In genomic region chr5:132746592-132747063, GRCh38 we compare ENCODE assay signal across 8 cellular contexts. TPM values are rescaled to one million over a fixed set of nuclear protein-coding genes. Genes with fewer than 3 reads are reported as not detected.
DNase-seq lines count a peak whose midpoint lies in the region; ATAC-seq lines count a peak whose summit lies in the region.

No MANE protein-coding gene starts in this region.

- H3K27ac Mint-ChIP-seq in CD8-positive, alpha-beta memory T cell = peak overlapping the region in 6 of 8 donors; percentile 7 to 91 (median 72)
- peak overlapping the region; percentile 85 for H3K27ac Mint-ChIP-seq in activated naive CD8-positive, alpha-beta T cell

- POLR2A ChIA-PET in CD8-positive, alpha-beta memory T cell (lab: Charles Lee) = interaction anchor here (0.5 to 2.2 kb wide), 6 partner anchors 9 to 307 kb away, joined by 3 to 29 read pairs (median 4); partner anchors contain the start of genes KIF3A and SEPTIN8

- H3K4me3 Mint-ChIP-seq in CD8-positive, alpha-beta memory T cell = peak overlapping the region; percentile 64 to 93 (median 82)
- peak overlapping the region; percentile 86 for H3K4me3 Mint-ChIP-seq in activated naive CD8-positive, alpha-beta T cell

- peak overlapping the region; percentile 38 for H3K27ac ChIP-seq in CD8-positive, alpha-beta memory T cell (ENCODE audit: low read depth, low read length)
- no peak overlapping the region for H3K27ac ChIP-seq in iPS-20b (ENCODE audit: low read length)

- H3K4me3 ChIP-seq in CD8-positive, alpha-beta memory T cell (ENCODE audit: low read length) = peak overlapping the region; percentile 57
- H3K4me3 ChIP-seq in iPS-20b (ENCODE audit: low read length) = peak overlapping the region; percentile 52; the same call in 1 of the 2 replicates

- no peaks in the 10 kb centered on the region for H3K4me1 ChIP-seq in CD8-positive, alpha-beta memory T cell (ENCODE audit: insufficient read depth, low read length)
- no peaks in the 10 kb centered on the region for H3K4me1 ChIP-seq in iPS-20b (ENCODE audit: insufficient read depth, low read length)

- H3K36me3 ChIP-seq in CD8-positive, alpha-beta memory T cell (ENCODE audit: insufficient read depth, low read length) = no peaks in the 10 kb centered on the region
- no peaks in the 10 kb centered on the region for H3K36me3 ChIP-seq in iPS-20b (ENCODE audit: insufficient read depth, low read depth, low read length)

- H3K9ac ChIP-seq in iPS-20b (ENCODE audit: low read depth, low read length) = no peak overlapping the region

- H3K9me3 ChIP-seq in CD8-positive, alpha-beta memory T cell (ENCODE audit: low read length) = no peaks in the 10 kb centered on the region
- no peaks in the 10 kb centered on the region for H3K9me3 ChIP-seq in iPS-20b (ENCODE audit: insufficient read depth, low read depth, low read length)

- CTCF ChIA-PET in CD8-positive, alpha-beta memory T cell (lab: Charles Lee) = interaction anchor here (0.7 to 4.4 kb wide), 12 partner anchors 9 to 119 kb away, joined by 3 to 29 read pairs (median 4); partner anchors contain the start of genes GDF9, KIF3A and UQCRQ

- no peak for DNase-seq in CD8-positive, alpha-beta memory T cell
- DNase-seq in stimulated activated CD4-positive, alpha-beta T cell treated with anti-CD3 and anti-CD28 coated beads, Interleukin-2, amount 100 ng/mL, for 48 hours = peak; percentile 41 to 45
- DNase-seq in occipital lobe (lab: John Stamatoyannopoulos, UW) = no peak
- DNase-seq in 8988T = no peak

- peaks cover 0 to 9% (median 0%) of the 10 kb centered on the region in 3 donors for H3K36me3 Mint-ChIP-seq in CD8-positive, alpha-beta memory T cell
- peaks cover 3% of the 10 kb centered on the region for H3K36me3 Mint-ChIP-seq in activated naive CD8-positive, alpha-beta T cell

- H3K9me3 Mint-ChIP-seq in CD8-positive, alpha-beta memory T cell = no peaks in the 10 kb centered on the region
- no peaks in the 10 kb centered on the region for H3K9me3 Mint-ChIP-seq in activated naive CD8-positive, alpha-beta T cell (ENCODE audit: low read depth)

- ATAC-seq in HG03354 (IDR thresholded peaks at IDR 0.05; ENCODE audit: poor library complexity, severe bottlenecking, unreplicated experiment) (peak; percentile 33), GM21360 (IDR thresholded peaks at IDR 0.05; ENCODE audit: unreplicated experiment) (no peak)

- peaks cover 0 to 4% of the 10 kb centered on the region in 2 donors for H3K27me3 Mint-ChIP-seq in CD8-positive, alpha-beta memory T cell
- H3K27me3 Mint-ChIP-seq in activated naive CD8-positive, alpha-beta T cell = no peaks in the 10 kb centered on the region

- no peaks in the 10 kb centered on the region for H3K27me3 ChIP-seq in CD8-positive, alpha-beta memory T cell (ENCODE audit: insufficient read depth, low read length, poor library complexity, severe bottlenecking)
- peaks cover 78% of the 10 kb centered on the region for H3K27me3 ChIP-seq in iPS-20b (ENCODE audit: insufficient read depth, low read length)

- peaks cover 7 to 29% (median 9%) of the 10 kb centered on the region in 3 donors for H3K4me1 Mint-ChIP-seq in CD8-positive, alpha-beta memory T cell
- H3K4me1 Mint-ChIP-seq in activated naive CD8-positive, alpha-beta T cell (ENCODE audit: low read depth) = peaks cover 21% of the 10 kb centered on the region

RNA-seq across cellular contexts. Expression of gene CCNI2, which starts 0.6 kb away (rescaled TPM):
- 1 to 10 TPM; 8.8 to 9.1 TPM for total RNA-seq in CD8-positive, alpha-beta memory T cell
- polyA plus RNA-seq in CD8-positive, alpha-beta memory T cell = 3.4 TPM
- total RNA-seq in occipital lobe = 0.16 TPM

RNA-seq across cellular contexts. Expression of gene KIF3A, which starts 9.3 kb away (rescaled TPM):
- total RNA-seq in CD8-positive, alpha-beta memory T cell = 10 to 100 TPM; 21.1 to 23.3 TPM
- polyA plus RNA-seq in CD8-positive, alpha-beta memory T cell = 15.9 TPM
- total RNA-seq in occipital lobe = 76.7 TPM

RNA-seq across cellular contexts. Expression of gene SEPTIN8, which starts 30.4 kb away (rescaled TPM):
- total RNA-seq in CD8-positive, alpha-beta memory T cell = 10 to 100 TPM; 34.5 to 38.1 TPM
- polyA plus RNA-seq in CD8-positive, alpha-beta memory T cell = 2.8 TPM
- total RNA-seq in occipital lobe = 29.5 TPM

Comparison
In these comparisons a context has a peak if more than half of its experiments do, and no peak if none do; other contexts are left out.
1. DNase-seq: peak in stimulated activated CD4-positive, alpha-beta T cell treated with anti-CD3 and anti-CD28 coated beads, Interleukin-2, amount 100 ng/mL, for 48 hours (2 of 2); none in CD8-positive, alpha-beta memory T cell (0 of 5), occipital lobe (single experiment) and 8988T (single experiment).